In genomic region chr5:150509992-150510391, GRCh38 we compare ENCODE assay signal across 12 cellular contexts. TPM values are rescaled to one million over a fixed set of nuclear protein-coding genes. Genes with fewer than 3 reads are reported as not detected.
DNase-seq lines count a peak whose midpoint lies in the region; TF ChIP-seq lines count a peak whose summit lies in the region.
"Had no signal": no experiment of that assay in that cellular context is flagged by ENCODE, and none has a peak within 500 bp of the region (broad histone marks: within the 10 kb centered on the region; RNA-seq: fewer than 3 reads in every experiment).

No MANE protein-coding gene starts in this region.

- H3K79me1 ChIP-seq in mesendoderm (ENCODE audit: low read length), result peaks cover 45% of the 10 kb centered on the region

- H3K79me2 ChIP-seq in mesendoderm (ENCODE audit: control insufficient read depth, insufficient read depth, low read length), result peaks cover 92% of the 10 kb centered on the region

- H4K8ac ChIP-seq in mesendoderm (ENCODE audit: low read depth, low read length), result no peak overlapping the region

- no peak for TF ChIP-seq POLR2A in spleen (IDR thresholded peaks at IDR 0.05)

- H2BK5ac ChIP-seq in mesendoderm (ENCODE audit: low read length), result no peak overlapping the region

- H3K9ac ChIP-seq in colonic mucosa (ENCODE audit: low read depth in 2 of 2, low read length in 2 of 2), result peak overlapping the region in 1 of 2 donors; percentile 90
- peak overlapping the region; percentile 6 for H3K9ac ChIP-seq in mesendoderm (ENCODE audit: low read length)

- H3K56ac ChIP-seq in mesendoderm (ENCODE audit: low read length), result no peak overlapping the region

- H3K27me3 ChIP-seq in colonic mucosa (no peaks in the 10 kb centered on the region), mesendoderm (ENCODE audit: insufficient read depth, low read length, poor library complexity) (no peaks in the 10 kb centered on the region), spleen (replicated peaks in 1 of 7) (no peaks in the 10 kb centered on the region)
- H3K27me3 ChIP-seq: BLaER1 treated with 17β-estradiol and CSF1 and Interleukin-3, amounts not matched to agents 10 nM and 100 nM; MG63 had no signal

- H4K5ac ChIP-seq in mesendoderm (ENCODE audit: low read length), result no peak overlapping the region

- no peaks in the 10 kb centered on the region for H3K9me3 ChIP-seq in HEK293 (ENCODE audit: control insufficient read depth, insufficient read depth, low read depth, low read length)
- H3K9me3 ChIP-seq in colonic mucosa, result no peaks in the 10 kb centered on the region
- H3K9me3 ChIP-seq in spleen, result no peaks in the 10 kb centered on the region
- H3K9me3 ChIP-seq: BLaER1 treated with 17β-estradiol and CSF1 and Interleukin-3, amounts not matched to agents 10 nM and 100 nM; MG63 had no signal

- peak overlapping the region; percentile 9 for H3K18ac ChIP-seq in mesendoderm (ENCODE audit: low read length)

- H3K4me3 ChIP-seq in HEK293 (ENCODE audit: low read depth, low read length) (no peak overlapping the region), colonic mucosa (no peak overlapping the region), mesendoderm (ENCODE audit: low read length) (no peak overlapping the region), spleen (no peak overlapping the region)
- H3K4me3 ChIP-seq: BLaER1 treated with 17β-estradiol and CSF1 and Interleukin-3, amounts not matched to agents 10 nM and 100 nM; MG63 had no signal

- no peaks in the 10 kb centered on the region for H3K36me3 ChIP-seq in HEK293 (ENCODE audit: control insufficient read depth in 2 of 2, insufficient read depth in 1 of 2, low read length in 2 of 2)
- no peaks in the 10 kb centered on the region for H3K36me3 ChIP-seq in colonic mucosa
- no peaks in the 10 kb centered on the region for H3K36me3 ChIP-seq in mesendoderm (ENCODE audit: control insufficient read depth, insufficient read depth, low read length)
- peaks cover 0 to 30% (median 0%) of the 10 kb centered on the region in 6 donors for H3K36me3 ChIP-seq in spleen

- no peak overlapping the region for H3K4ac ChIP-seq in mesendoderm (ENCODE audit: low read depth, low read length)

- H2AK5ac ChIP-seq in mesendoderm (ENCODE audit: low read length), result no peak overlapping the region

- TF ChIP-seq CTCF in HEK293 (tag by site-specific recombination; IDR thresholded peaks at IDR 0.05) (no peak), colonic mucosa (IDR thresholded peaks at IDR 0.05) (no peak), spleen (IDR thresholded peaks at IDR 0.05 in 8 of 11, conservative IDR thresholded peaks at IDR 0.05 in 3 of 11) (no peak)

- H3K4me1 ChIP-seq in HEK293 (ENCODE audit: control insufficient read depth, insufficient read depth, low read length) (peaks cover 21% of the 10 kb centered on the region), colonic mucosa (peaks cover 47% of the 10 kb centered on the region), mesendoderm (ENCODE audit: control insufficient read depth, low read depth, low read length) (peaks cover 17% of the 10 kb centered on the region), spleen (peaks cover 34 to 100% (median 87%) of the 10 kb centered on the region in 6 donors)

- CTCF ChIA-PET in HEK293 (lab: Yijun Ruan, JAX), result interaction anchor here (0.8 to 2.8 kb wide), 3 partner anchors 12 to 35 kb away, joined by 3 to 7 read pairs (median 4); no protein-coding TSS in a partner anchor

- no peak overlapping the region for H2BK15ac ChIP-seq in mesendoderm (replicated peaks; ENCODE audit: low read depth)

- intact Hi-C loops in colonic mucosa (cut with DNase I) (no loop called here), spleen (cut with DNase I; ENCODE audit: low total_unique reads) (loop anchor here (10.0 kb wide), 1 partner anchor 45 kb away; no protein-coding TSS in a partner anchor)

- WGBS in mesendoderm (ENCODE audit: extremely low coverage, insufficient coverage, low lambda C conversion rate), result no CpG with 5 or more reads among the region's 7 CpGs
- 60 to 93% (median 80%) methylated on average over 7 of the region's 7 CpGs for WGBS in spleen, 5 donors

- no peak overlapping the region for H3K4me2 ChIP-seq in mesendoderm (ENCODE audit: low read length)

- H3K27ac ChIP-seq in HEK293 (ENCODE audit: extremely low read depth, low read depth, low read length) (no peak overlapping the region), colonic mucosa (peak overlapping the region; percentile 84), mesendoderm (ENCODE audit: low read depth, low read length) (no peak overlapping the region), spleen (peak overlapping the region; percentile 35 to 81 (median 74))
- H3K27ac ChIP-seq: BLaER1 treated with 17β-estradiol and CSF1 and Interleukin-3, amounts not matched to agents 10 nM and 100 nM had no signal

- POLR2A ChIA-PET in HEK293 (lab: Yijun Ruan, JAX), result interaction anchor here (1.4 kb wide), 1 partner anchor 60 kb away, joined by 4 read pairs; no protein-coding TSS in a partner anchor

- H3K23ac ChIP-seq in mesendoderm (ENCODE audit: low read length), result no peak overlapping the region

- DNase-seq in colonic mucosa (no peak), mesendoderm (no peak), spleen (no peak), OCI-M2 (lab: John Stamatoyannopoulos, UW; ENCODE audit: unreplicated experiment) (no peak), NCI-H1092 treated with DMSO at 0.1 percent for 48 hours (lab: John Stamatoyannopoulos, UW) (no peak), HUDEP-2 (lab: John Stamatoyannopoulos, UW; ENCODE audit: unreplicated experiment in 76 of 76) (no peak), NCI-H1930 (lab: John Stamatoyannopoulos, UW) (no peak)
- DNase-seq: activated CD4-positive, alpha-beta T cell treated with anti-CD3 and anti-CD28 coated beads, Interleukin-2, amount 10 ng/mL, durations not matched to agents 24 days and 14 days; MG63; SW 1271 had no signal

- no peak overlapping the region for H2BK120ac ChIP-seq in mesendoderm (ENCODE audit: low read depth, low read length)

TF ChIP-seq in HEK293, 187 proteins besides CTCF, POLR2A, EP300 and RAD21:
- TF ChIP-seq ZNF768 (tag by site-specific recombination; IDR thresholded peaks at IDR 0.05) (0 out of 2 replicates have a peak, but pooled peaks have one; percentile 72), PRDM6 (tag by site-specific recombination; IDR thresholded peaks at IDR 0.05) (no peak), ZNF398 (tag by site-specific recombination; IDR thresholded peaks at IDR 0.05) (no peak), KLF7 (tag by site-specific recombination; IDR thresholded peaks at IDR 0.05; ENCODE audit: borderline replicate concordance) (no peak), ZNF214 (tag by site-specific recombination; IDR thresholded peaks at IDR 0.05; ENCODE audit: borderline replicate concordance) (no peak), ZNF791 (tag by site-specific recombination; IDR thresholded peaks at IDR 0.05) (no peak)

RNA-seq across cellular contexts. Expression of gene NDST1, which starts 2.1 kb away (rescaled TPM):
- total RNA-seq in colonic mucosa, result 10 to 100 TPM; 37.4 to 51.3 TPM
- 36.0 TPM for polyA plus RNA-seq in mesendoderm (2013, experiment 1 of 2)
- 34.9 TPM for polyA plus RNA-seq in mesendoderm (2013, experiment 2 of 2)
- 100 to 1,000 TPM; 123 to 360 (median 261) TPM for total RNA-seq in spleen
- 10 to 100 TPM in 1 of 3 donors, 1 to 10 TPM in 2; 6.1 to 45.7 (median 6.8) TPM for polyA plus RNA-seq in spleen

Comparison
In these comparisons a context has a peak if more than half of its experiments do, and no peak if none do; other contexts are left out.
1. H3K27ac ChIP-seq: peak in colonic mucosa (single experiment) and spleen (8 of 8); none in HEK293 (single experiment) and mesendoderm (single experiment).